Comparison of ENCODE assay signal across 7 cellular contexts in genomic region chr19:9653066-9653555, GRCh38. TPM values are rescaled to one million over a fixed set of nuclear protein-coding genes. Genes with fewer than 3 reads are reported as not detected.
DNase-seq lines count a peak whose midpoint lies in the region; ATAC-seq, FAIRE-seq and TF ChIP-seq lines count a peak whose summit lies in the region.
"Not testable (repeated sequence)": the region's sequence is repeated elsewhere in the genome, so short reads cannot be mapped to it uniquely, and the experiment has no call there.

No MANE protein-coding gene starts in this region.

- H3K4me3 Mint-ChIP-seq in astrocyte (ENCODE audit: unreplicated experiment); endodermal cell: not testable (repeated sequence)

- not testable (repeated sequence) for H3K27me3 ChIP-seq in BLaER1 treated with 17β-estradiol and CSF1 and Interleukin-3, amounts not matched to agents 10 nM and 100 nM; HCT116 (ENCODE audit: insufficient read depth, low read length); astrocyte (ENCODE audit: insufficient read depth, low read length); endodermal cell (ENCODE audit: control insufficient read depth, insufficient read depth, low read length, poor library complexity, severe bottlenecking); mesendoderm (ENCODE audit: insufficient read depth, low read length, poor library complexity); subcutaneous abdominal adipose tissue (ENCODE audit: control insufficient read depth in 5 of 5, insufficient read depth in 4 of 5, low read length in 5 of 5)

- peaks cover 0 to 24% (median 8%) of the 10 kb centered on the region in 11 experiments; a peak in 13 of 22 replicates for H4K20me1 ChIP-seq in BLaER1 treated with 17β-estradiol and CSF1 and Interleukin-3, amounts not matched to agents 10 nM and 100 nM
- H4K20me1 ChIP-seq in HCT116 (ENCODE audit: insufficient read depth); OCI-LY7 (ENCODE audit: insufficient read depth, low read length); astrocyte (ENCODE audit: insufficient read depth, low read length): not testable (repeated sequence)

- POLR2A ChIA-PET in HCT116 (lab: Charles Lee); OCI-LY7 (lab: Charles Lee): not testable (repeated sequence)

- H3K9me3 Mint-ChIP-seq in astrocyte (ENCODE audit: unreplicated experiment) (peaks cover 50% of the 10 kb centered on the region), endodermal cell (peaks cover 95% of the 10 kb centered on the region)

- TF ChIP-seq RAD21 in HCT116 (IDR thresholded peaks at IDR 0.05; ENCODE audit: low read depth) = not testable (repeated sequence)

- H3K79me1 ChIP-seq in mesendoderm (ENCODE audit: low read length) = not testable (repeated sequence)

- not testable (repeated sequence) for H3K4me2 ChIP-seq in BLaER1 treated with 17β-estradiol and CSF1 and Interleukin-3, amounts not matched to agents 10 nM and 100 nM; HCT116 (ENCODE audit: low read length); OCI-LY7 (ENCODE audit: low read length); astrocyte (ENCODE audit: low read length); mesendoderm (ENCODE audit: low read length)

- H3K9me3 ChIP-seq in BLaER1 treated with 17β-estradiol and CSF1 and Interleukin-3, amounts not matched to agents 10 nM and 100 nM (replicated peaks in 1 of 11) = peaks cover 78 to 85% (median 81%) of the 10 kb centered on the region in 11 experiments
- H3K9me3 ChIP-seq in HCT116 (ENCODE audit: control insufficient read depth in 1 of 2, insufficient read depth in 1 of 2, low read depth in 1 of 2, low read length in 2 of 2) (peaks cover 14 to 34% of the 10 kb centered on the region in 2 experiments; a peak in 3 of 4 replicates), astrocyte (ENCODE audit: insufficient read depth, low read depth, low read length) (peaks cover 43% of the 10 kb centered on the region), endodermal cell (ENCODE audit: control insufficient read depth, low read length) (peaks cover 94% of the 10 kb centered on the region), subcutaneous abdominal adipose tissue (ENCODE audit: control insufficient read depth in 5 of 5, low read length in 5 of 5) (peaks cover 12 to 34% (median 25%) of the 10 kb centered on the region in 5 donors)
- not testable (repeated sequence) for H3K9me3 ChIP-seq in OCI-LY7 (ENCODE audit: low read length)

- not testable (repeated sequence) for TF ChIP-seq CTCF in HCT116 (IDR thresholded peaks at IDR 0.05 in 2 of 3, conservative IDR thresholded peaks at IDR 0.05 in 1 of 3; ENCODE audit: borderline replicate concordance in 1 of 3, insufficient read depth in 1 of 3, low read depth in 2 of 3, low read length in 2 of 3); OCI-LY7 (conservative IDR thresholded peaks at IDR 0.05; ENCODE audit: low read length); astrocyte (IDR thresholded peaks at IDR 0.05; ENCODE audit: insufficient read depth, low read depth, low read length); endodermal cell (conservative IDR thresholded peaks at IDR 0.05)

- not testable (repeated sequence) for H3K27me3 Mint-ChIP-seq in astrocyte (ENCODE audit: low read depth, unreplicated experiment); endodermal cell (ENCODE audit: insufficient read depth)

- H3K4me1 ChIP-seq in BLaER1 treated with 17β-estradiol and CSF1 and Interleukin-3, amounts not matched to agents 10 nM and 100 nM; HCT116 (ENCODE audit: control insufficient read depth in 1 of 2, insufficient read depth in 2 of 2, low read length in 2 of 2); OCI-LY7 (ENCODE audit: insufficient read depth, low read length, poor library complexity, severe bottlenecking); astrocyte (ENCODE audit: insufficient read depth, low read length); endodermal cell (ENCODE audit: control insufficient read depth, insufficient read depth, low read length); mesendoderm (ENCODE audit: control insufficient read depth, low read depth, low read length); subcutaneous abdominal adipose tissue (ENCODE audit: control insufficient read depth in 5 of 5, insufficient read depth in 5 of 5, low read length in 5 of 5): not testable (repeated sequence)

- intact Hi-C loops in HCT116 (cut with micrococcal nuclease); OCI-LY7 (cut with micrococcal nuclease; ENCODE audit: unreplicated experiment): not testable (repeated sequence)

- peak overlapping the region; percentile 34 for H3K27ac Mint-ChIP-seq in astrocyte (ENCODE audit: unreplicated experiment)
- H3K27ac Mint-ChIP-seq in endodermal cell = not testable (repeated sequence)

- not testable (repeated sequence) for H2AK5ac ChIP-seq in mesendoderm (ENCODE audit: low read length)

- H3K9ac ChIP-seq in BLaER1 treated with 17β-estradiol and CSF1 and Interleukin-3, amounts not matched to agents 10 nM and 100 nM; HCT116 (ENCODE audit: low read length); astrocyte (ENCODE audit: low read length); endodermal cell (ENCODE audit: extremely low read depth, low read length, poor library complexity, severe bottlenecking); mesendoderm (ENCODE audit: low read length): not testable (repeated sequence)
- peak overlapping the region in 1 of 5 donors; percentile 28 for H3K9ac ChIP-seq in subcutaneous abdominal adipose tissue (ENCODE audit: low read length in 5 of 5)

- not testable (repeated sequence) for H3K56ac ChIP-seq in mesendoderm (ENCODE audit: low read length)

- H4K8ac ChIP-seq in mesendoderm (ENCODE audit: low read depth, low read length) = not testable (repeated sequence)

- not testable (repeated sequence) for H3K27ac ChIP-seq in BLaER1 treated with 17β-estradiol and CSF1 and Interleukin-3, amounts not matched to agents 10 nM and 100 nM; HCT116 (ENCODE audit: low read depth, low read length); OCI-LY7 (ENCODE audit: low read depth, low read length, poor library complexity, severe bottlenecking); astrocyte (ENCODE audit: low read depth, low read length); endodermal cell (ENCODE audit: low read depth, low read length); mesendoderm (ENCODE audit: low read depth, low read length); subcutaneous abdominal adipose tissue (ENCODE audit: low read depth, low read length)

- H2BK5ac ChIP-seq in mesendoderm (ENCODE audit: low read length) = not testable (repeated sequence)

- FAIRE-seq in astrocyte (lab: Jason Lieb, UNC) = not testable (repeated sequence)

- BruUV-seq in HCT116 (replicated peaks; lab: Mats Ljungman, UMichigan) (TSS peak; percentile 10), OCI-LY7 (replicated peaks; lab: Mats Ljungman, UMichigan) (TSS peak; percentile 36)

- peak overlapping the region in 7 of 10 experiments; percentile 6 to 51 (median 25); a peak in 7 of 20 replicates for H3K4me3 ChIP-seq in BLaER1 treated with 17β-estradiol and CSF1 and Interleukin-3, amounts not matched to agents 10 nM and 100 nM
- not testable (repeated sequence) for H3K4me3 ChIP-seq in HCT116 (replicated peaks in 1 of 2; ENCODE audit: low read depth in 1 of 2, low read length in 2 of 2); OCI-LY7 (ENCODE audit: low read depth, low read length, poor library complexity, severe bottlenecking); astrocyte (ENCODE audit: insufficient read depth, low read depth, low read length); mesendoderm (ENCODE audit: low read length)
- H3K4me3 ChIP-seq in endodermal cell (ENCODE audit: low read length) (peak overlapping the region; percentile 69), subcutaneous abdominal adipose tissue (ENCODE audit: low read depth in 1 of 5, low read length in 5 of 5) (peak overlapping the region in 4 of 5 donors; percentile 7 to 51 (median 23))

- peaks cover 65% of the 10 kb centered on the region for H3K36me3 Mint-ChIP-seq in astrocyte (ENCODE audit: low read depth, unreplicated experiment)
- peaks cover 90% of the 10 kb centered on the region for H3K36me3 Mint-ChIP-seq in endodermal cell (ENCODE audit: low read depth)

- CTCF ChIA-PET in HCT116 (lab: Charles Lee); OCI-LY7 (lab: Charles Lee; ENCODE audit: unreplicated experiment): not testable (repeated sequence)

- not testable (repeated sequence) for H3K9me2 ChIP-seq in HCT116 (ENCODE audit: insufficient read depth); OCI-LY7 (ENCODE audit: insufficient read depth, low read length)

- WGBS in endodermal cell (ENCODE audit: insufficient coverage in 1 of 2, insufficient read length in 1 of 2), 2 experiments = 100% methylated on average over 1 to 2 of the region's 5 CpGs
- WGBS in mesendoderm (ENCODE audit: extremely low coverage, insufficient coverage, low lambda C conversion rate) = no CpG with 5 or more reads among the region's 5 CpGs

- not testable (repeated sequence) for H2AFZ ChIP-seq in HCT116 (ENCODE audit: low read depth, low read length, poor library complexity, severe bottlenecking); OCI-LY7 (ENCODE audit: low read length); astrocyte (ENCODE audit: low read depth, low read length)

- H3K36me3 ChIP-seq in BLaER1 treated with 17β-estradiol and CSF1 and Interleukin-3, amounts not matched to agents 10 nM and 100 nM = peaks cover 96 to 100% (median 98%) of the 10 kb centered on the region in 11 experiments
- H3K36me3 ChIP-seq in HCT116 (ENCODE audit: control insufficient read depth in 1 of 2, insufficient read depth in 2 of 2, low read length in 2 of 2) = peaks cover 44 to 76% of the 10 kb centered on the region in 2 experiments
- H3K36me3 ChIP-seq in OCI-LY7 (ENCODE audit: insufficient read depth, low read length) = peaks cover 94% of the 10 kb centered on the region
- H3K36me3 ChIP-seq in astrocyte (ENCODE audit: insufficient read depth, low read length) = peaks cover 41% of the 10 kb centered on the region
- H3K36me3 ChIP-seq in endodermal cell (ENCODE audit: control insufficient read depth, insufficient read depth, low read length) = peaks cover 98% of the 10 kb centered on the region
- H3K36me3 ChIP-seq in mesendoderm (ENCODE audit: control insufficient read depth, insufficient read depth, low read length) = peaks cover 17% of the 10 kb centered on the region
- H3K36me3 ChIP-seq in subcutaneous abdominal adipose tissue (ENCODE audit: control insufficient read depth in 5 of 5, insufficient read depth in 5 of 5, low read length in 5 of 5) = peaks cover 23 to 64% (median 60%) of the 10 kb centered on the region in 5 donors

- not testable (repeated sequence) for TF ChIP-seq POLR2A in HCT116 (IDR thresholded peaks at IDR 0.05; ENCODE audit: borderline replicate concordance, extremely low read depth, insufficient read depth, insufficient read length)

- not testable (repeated sequence) for H4K5ac ChIP-seq in mesendoderm (ENCODE audit: low read length)

- not testable (repeated sequence) for DNase-seq in HCT116 (ENCODE audit: low read depth, low spot score); OCI-LY7 (ENCODE audit: low spot score); astrocyte (ENCODE audit: low read depth); endodermal cell
- DNase-seq in mesendoderm = peak; percentile 37

- RAD21 ChIA-PET in HCT116 (lab: Charles Lee; ENCODE audit: low non-redundant PET in 1 of 2, low total read pairs in 2 of 2, uncharacterized antibody in 2 of 2, unreplicated experiment in 2 of 2) = not testable (repeated sequence)

- not testable (repeated sequence) for H2BK15ac ChIP-seq in mesendoderm (replicated peaks; ENCODE audit: low read depth)

- not testable (repeated sequence) for ATAC-seq in HCT116

- peaks cover 76% of the 10 kb centered on the region for H3K79me2 ChIP-seq in HCT116 (ENCODE audit: insufficient read depth, low read length)
- H3K79me2 ChIP-seq in OCI-LY7 (ENCODE audit: insufficient read depth, low read depth, low read length); mesendoderm (ENCODE audit: control insufficient read depth, insufficient read depth, low read length): not testable (repeated sequence)
- H3K79me2 ChIP-seq in astrocyte (ENCODE audit: insufficient read depth, low read length) = peaks cover 57% of the 10 kb centered on the region

- not testable (repeated sequence) for H2BK120ac ChIP-seq in mesendoderm (ENCODE audit: low read depth, low read length)

- not testable (repeated sequence) for H3K23ac ChIP-seq in mesendoderm (ENCODE audit: low read length)

- not testable (repeated sequence) for H3K4me1 Mint-ChIP-seq in astrocyte (ENCODE audit: low read depth, unreplicated experiment); endodermal cell

- H3K18ac ChIP-seq in mesendoderm (ENCODE audit: low read length) = not testable (repeated sequence)

- H3K4ac ChIP-seq in mesendoderm (ENCODE audit: low read depth, low read length) = not testable (repeated sequence)

RNA-seq across cellular contexts. Expression of gene ZNF562, which starts 21.8 kb away (rescaled TPM):
- total RNA-seq in HCT116 (2021; ENCODE audit: unreplicated experiment) = 37.8 TPM
- polyA plus RNA-seq in HCT116 (2012) = 11.5 and 12.1 TPM in 2 replicates
- total RNA-seq in OCI-LY7 (2014; rRNA removed; shearing (Covaris generic)) = 14.9 and 18.1 TPM in 2 replicates
- 16.8 and 17.3 TPM in 2 replicates for total RNA-seq in OCI-LY7 (2022)
- 21.7 and 26.2 TPM in 2 replicates for total RNA-seq in astrocyte
- 10 to 100 TPM in 1 of 2 donors, 1 to 10 TPM in 1; 1.9 to 15.5 TPM for total RNA-seq in endodermal cell
- 24.7 TPM for polyA plus RNA-seq in endodermal cell (2013, experiment 1 of 2)
- polyA plus RNA-seq in endodermal cell (2013, experiment 2 of 2) = 23.8 TPM
- polyA plus RNA-seq in mesendoderm (2013, experiment 1 of 2) = 11.4 TPM
- polyA plus RNA-seq in mesendoderm (2013, experiment 2 of 2) = 11.6 TPM

RNA-seq across cellular contexts. Expression of gene ZNF561, which starts 32.1 kb away (rescaled TPM):
- 31.3 TPM for total RNA-seq in HCT116 (2021; ENCODE audit: unreplicated experiment)
- 19.5 and 20.2 TPM in 2 replicates for polyA plus RNA-seq in HCT116 (2012)
- 14.9 and 17.3 TPM in 2 replicates for total RNA-seq in OCI-LY7 (2014; rRNA removed; shearing (Covaris generic))
- 22.2 and 25.3 TPM in 2 replicates for total RNA-seq in OCI-LY7 (2022)
- total RNA-seq in astrocyte = 110 and 133 TPM in 2 replicates
- 10 to 100 TPM; 51.0 to 57.2 TPM for total RNA-seq in endodermal cell
- 47.1 TPM for polyA plus RNA-seq in endodermal cell (2013, experiment 1 of 2)
- polyA plus RNA-seq in endodermal cell (2013, experiment 2 of 2) = 40.5 TPM
- 33.8 TPM for polyA plus RNA-seq in mesendoderm (2013, experiment 1 of 2)
- polyA plus RNA-seq in mesendoderm (2013, experiment 2 of 2) = 30.5 TPM
